8 cellular contexts compared by ENCODE assay signal in genomic region chr19:57321746-57322145, GRCh38. TPM values are rescaled to one million over a fixed set of nuclear protein-coding genes. Genes with fewer than 3 reads are reported as not detected.
A peak's percentile ranks its signal among the peaks of the same experiment; 100 is the strongest.
DNase-seq lines count a peak whose midpoint lies in the region; ATAC-seq and TF ChIP-seq lines count a peak whose summit lies in the region.

No MANE protein-coding gene starts in this region.

- H3K27ac Mint-ChIP-seq in activated CD8-positive, alpha-beta T cell treated with anti-CD3 and anti-CD28 coated beads for 36 hours: peak overlapping the region; percentile 91
- peak overlapping the region; percentile 17 to 99 (median 97) for H3K27ac Mint-ChIP-seq in immature natural killer cell
- peak overlapping the region; percentile 97 for H3K27ac Mint-ChIP-seq in type B pancreatic cell

- intact Hi-C loops in left cardiac atrium (cut with DNase I): loop anchor here in 1 of 2 donors (2.0 to 5.0 kb wide), 2 partner anchors 36 to 41 kb away; partner anchors contain the start of gene ZNF460
- intact Hi-C loops in activated CD8-positive, alpha-beta T cell treated with anti-CD3 and anti-CD28 coated beads for 36 hours (cut with micrococcal nuclease): no loop called here
- intact Hi-C loops in tibial artery (cut with DNase I; ENCODE audit: low total_unique reads): loop anchor here (5.0 kb wide), 1 partner anchor 36 kb away; no protein-coding TSS in a partner anchor

- H3K27me3 ChIP-seq in right atrium auricular region (no peaks in the 10 kb centered on the region), tibial artery (peaks cover 0 to 9% of the 10 kb centered on the region in 2 donors)

- H3K27me3 Mint-ChIP-seq in activated CD8-positive, alpha-beta T cell treated with anti-CD3 and anti-CD28 coated beads for 36 hours: peaks cover 5% of the 10 kb centered on the region
- H3K27me3 Mint-ChIP-seq in immature natural killer cell (ENCODE audit: low read depth in 3 of 3): peaks cover 3 to 8% (median 7%) of the 10 kb centered on the region in 3 donors
- H3K27me3 Mint-ChIP-seq in type B pancreatic cell: peaks cover 10% of the 10 kb centered on the region

- CTCF ChIA-PET in activated CD8-positive, alpha-beta T cell treated with anti-CD3 and anti-CD28 coated beads for 36 hours (lab: Charles Lee): interaction anchor here (1.0 to 1.3 kb wide), 2 partner anchors 11 to 82 kb away, joined by 3 read pairs; no protein-coding TSS in a partner anchor

- DNase-seq in right atrium auricular region (ENCODE audit: low spot score): no peak
- DNase-seq in left cardiac atrium: no peak
- DNase-seq in activated CD8-positive, alpha-beta T cell treated with anti-CD3 and anti-CD28 coated beads for 36 hours: no peak
- no peak for DNase-seq in immature natural killer cell
- DNase-seq in type B pancreatic cell (ENCODE audit: extremely low spot score, unreplicated experiment): no peak
- DNase-seq in amygdala (lab: John Stamatoyannopoulos, UW): no peak
- no peak for DNase-seq in islet precursor cell
- DNase-seq in tibial artery: no peak

- H3K9me3 Mint-ChIP-seq in activated CD8-positive, alpha-beta T cell treated with anti-CD3 and anti-CD28 coated beads for 36 hours: peaks cover 24% of the 10 kb centered on the region
- H3K9me3 Mint-ChIP-seq in immature natural killer cell: peaks cover 0 to 27% (median 0%) of the 10 kb centered on the region in 6 donors
- H3K9me3 Mint-ChIP-seq in type B pancreatic cell: no peaks in the 10 kb centered on the region

- ATAC-seq in left cardiac atrium: no peak
- ATAC-seq in activated CD8-positive, alpha-beta T cell treated with anti-CD3 and anti-CD28 coated beads for 36 hours: no peak

- H3K36me3 ChIP-seq in right atrium auricular region: peaks cover 34% of the 10 kb centered on the region
- peaks cover 42 to 44% (median 42%) of the 10 kb centered on the region in 3 donors for H3K36me3 ChIP-seq in tibial artery

- TF ChIP-seq CTCF in right atrium auricular region (IDR thresholded peaks at IDR 0.05) (no peak), type B pancreatic cell (conservative IDR thresholded peaks at IDR 0.05) (no peak), tibial artery (IDR thresholded peaks at IDR 0.05) (no peak)
- TF ChIP-seq CTCF in activated CD8-positive, alpha-beta T cell treated with anti-CD3 and anti-CD28 coated beads for 36 hours (IDR thresholded peaks at IDR 0.05): no peak

- H3K9me3 ChIP-seq in right atrium auricular region: peaks cover 0 to 10% of the 10 kb centered on the region in 2 donors
- H3K9me3 ChIP-seq in tibial artery: peaks cover 0 to 45% (median 32%) of the 10 kb centered on the region in 3 donors

- POLR2A ChIA-PET in activated CD8-positive, alpha-beta T cell treated with anti-CD3 and anti-CD28 coated beads for 36 hours (lab: Charles Lee): interaction anchor here (0.6 to 2.1 kb wide), 4 partner anchors 16 to 285 kb away, joined by 3 to 5 read pairs (median 4); no protein-coding TSS in a partner anchor

- H3K4me3 ChIP-seq in right atrium auricular region (peak overlapping the region; percentile 83 to 97), tibial artery (peak overlapping the region in 1 of 2 donors; percentile 94)

- H3K4me1 ChIP-seq in right atrium auricular region (peaks cover 0 to 27% of the 10 kb centered on the region in 2 donors), tibial artery (peaks cover 0 to 18% (median 13%) of the 10 kb centered on the region in 4 donors)

- peaks cover 29% of the 10 kb centered on the region for H3K4me1 Mint-ChIP-seq in activated CD8-positive, alpha-beta T cell treated with anti-CD3 and anti-CD28 coated beads for 36 hours (ENCODE audit: low read depth)
- H3K4me1 Mint-ChIP-seq in immature natural killer cell (peaks cover 34 to 47% of the 10 kb centered on the region in 2 donors), type B pancreatic cell (ENCODE audit: unreplicated experiment) (peaks cover 17% of the 10 kb centered on the region)

- peak overlapping the region; percentile 90 to 92 for H3K27ac ChIP-seq in right atrium auricular region
- H3K27ac ChIP-seq in tibial artery: no peak overlapping the region

- peak overlapping the region; percentile 90 for H3K4me3 Mint-ChIP-seq in activated CD8-positive, alpha-beta T cell treated with anti-CD3 and anti-CD28 coated beads for 36 hours
- H3K4me3 Mint-ChIP-seq in immature natural killer cell: peak overlapping the region; percentile 93 to 99 (median 93)
- peak overlapping the region; percentile 89 for H3K4me3 Mint-ChIP-seq in type B pancreatic cell

- H3K36me3 Mint-ChIP-seq in activated CD8-positive, alpha-beta T cell treated with anti-CD3 and anti-CD28 coated beads for 36 hours (ENCODE audit: low read depth): peaks cover 53% of the 10 kb centered on the region
- H3K36me3 Mint-ChIP-seq in immature natural killer cell (peaks cover 39 to 44% (median 41%) of the 10 kb centered on the region in 3 donors), type B pancreatic cell (peaks cover 9% of the 10 kb centered on the region)

RNA-seq across cellular contexts. Expression of gene ZNF543, which starts 1.5 kb away (rescaled TPM):
- total RNA-seq in right atrium auricular region (1 to 10 TPM; 6.0 to 7.8 TPM), left cardiac atrium (1 to 10 TPM; 5.5 to 7.7 TPM), type B pancreatic cell (ENCODE audit: low replicate concordance) (8.3 and 9.8 TPM in 2 replicates)
- 1 to 10 TPM; 6.3 to 7.0 TPM for total RNA-seq in activated CD8-positive, alpha-beta T cell treated with anti-CD3 and anti-CD28 coated beads for 36 hours
- 1 to 10 TPM; 2.1 to 4.6 (median 2.5) TPM for polyA plus RNA-seq in immature natural killer cell

RNA-seq across cellular contexts. Expression of gene ZNF304, which starts 29.3 kb away (rescaled TPM):
- total RNA-seq in right atrium auricular region (1 to 10 TPM; 6.6 to 8.2 TPM), left cardiac atrium (10 to 100 TPM in 1 of 2 donors, 1 to 10 TPM in 1; 7.2 to 12.9 TPM), type B pancreatic cell (ENCODE audit: low replicate concordance) (12.1 and 12.2 TPM in 2 replicates)
- 1 to 10 TPM; 6.6 to 6.7 TPM for total RNA-seq in activated CD8-positive, alpha-beta T cell treated with anti-CD3 and anti-CD28 coated beads for 36 hours
- 1 to 10 TPM; 1.2 to 3.7 (median 2.0) TPM for polyA plus RNA-seq in immature natural killer cell

RNA-seq across cellular contexts. Expression of gene ZNF460, which starts 41.5 kb away (rescaled TPM):
- total RNA-seq in right atrium auricular region (10 to 100 TPM; 34.7 to 38.3 TPM), left cardiac atrium (10 to 100 TPM; 32.7 to 46.9 TPM), type B pancreatic cell (ENCODE audit: low replicate concordance) (58.4 and 66.1 TPM in 2 replicates)
- 10 to 100 TPM; 59.1 to 63.1 TPM for total RNA-seq in activated CD8-positive, alpha-beta T cell treated with anti-CD3 and anti-CD28 coated beads for 36 hours
- polyA plus RNA-seq in immature natural killer cell: 1 to 10 TPM; 1.1 to 7.0 (median 4.3) TPM

RNA-seq across cellular contexts. Expression of gene TRAPPC2B, which starts 41.6 kb away (rescaled TPM):
- 10 to 100 TPM; 16.2 to 23.1 TPM for total RNA-seq in right atrium auricular region
- total RNA-seq in left cardiac atrium: 10 to 100 TPM; 10.9 to 13.9 TPM
- 1 to 10 TPM; 6.0 to 7.4 TPM for total RNA-seq in activated CD8-positive, alpha-beta T cell treated with anti-CD3 and anti-CD28 coated beads for 36 hours
- 10 to 100 TPM; 22.4 to 33.6 (median 30.9) TPM for polyA plus RNA-seq in immature natural killer cell
- total RNA-seq in type B pancreatic cell (ENCODE audit: low replicate concordance): 11.9 and 12.3 TPM in 2 replicates

RNA-seq across cellular contexts. Expression of gene ZNF547, which starts 41.6 kb away (rescaled TPM):
- total RNA-seq in right atrium auricular region: 1 to 10 TPM; 2.4 to 3.5 TPM
- 1 to 10 TPM; 3.6 to 4.4 TPM for total RNA-seq in left cardiac atrium
- 1 to 10 TPM; 1.3 to 1.5 TPM for total RNA-seq in activated CD8-positive, alpha-beta T cell treated with anti-CD3 and anti-CD28 coated beads for 36 hours
- polyA plus RNA-seq in immature natural killer cell: 1 to 10 TPM in 1 of 3 donors, under 1 TPM in 2; 0.54 to 2.1 (median 0.61) TPM
- total RNA-seq in type B pancreatic cell (ENCODE audit: low replicate concordance): 3.9 and 4.9 TPM in 2 replicates

Comparison
In these comparisons a context has a peak if more than half of its experiments do, and no peak if none do; other contexts are left out.
1. H3K27ac ChIP-seq: peak in right atrium auricular region (2 of 2); none in tibial artery (0 of 2).
2. Peak in every context shown above with its lines, with median percentiles within 50 percentile points of each other: H3K27ac Mint-ChIP-seq and H3K4me3 Mint-ChIP-seq.